In genomic region chr13:110466261-110466660, GRCh38 we compare ENCODE assay signal across 1 cellular context.
TF ChIP-seq lines count a peak whose summit lies in the region.

No MANE protein-coding gene starts in this region.

TF ChIP-seq in GM23338, 12 proteins besides CTCF, POLR2A, EP300 and RAD21 (continued from another document):
- TF ChIP-seq ZNF462 (CRISPR knock-in tag; IDR thresholded peaks at IDR 0.05) = no peak
- no peak for TF ChIP-seq POLR2AphosphoS5 (IDR thresholded peaks at IDR 0.05; ENCODE audit: low read depth)
- TF ChIP-seq NANOG (IDR thresholded peaks at IDR 0.05; ENCODE audit: borderline replicate concordance) = no peak
- no peak for TF ChIP-seq CREB1 (CRISPR knock-in tag; IDR thresholded peaks at IDR 0.05; ENCODE audit: low read depth)
- TF ChIP-seq ZNF114 (CRISPR knock-in tag; IDR thresholded peaks at IDR 0.05) = no peak
- no peak for TF ChIP-seq STAT1 (IDR thresholded peaks at IDR 0.05; ENCODE audit: unreplicated experiment)
- no peak for TF ChIP-seq ZNF331 (CRISPR knock-in tag; IDR thresholded peaks at IDR 0.05; ENCODE audit: low read depth)
- no peak for TF ChIP-seq EZH2phosphoT487 (IDR thresholded peaks at IDR 0.05; ENCODE audit: unreplicated experiment)
